In genomic region chr12:10362828-10363664, GRCh38 we compare ENCODE assay signal across 1 cellular context.
TF ChIP-seq lines count a peak whose summit lies in the region.

No MANE protein-coding gene starts in this region.

TF ChIP-seq in HEK293, 187 proteins besides CTCF, POLR2A, EP300 and RAD21 (continued from another document and continues in another):
- no peak for TF ChIP-seq ZNF280C (tag by site-specific recombination; IDR thresholded peaks at IDR 0.05)
- no peak for TF ChIP-seq HIC1 (tag by site-specific recombination; IDR thresholded peaks at IDR 0.05)
- TF ChIP-seq ZNF138 (tag by site-specific recombination; IDR thresholded peaks at IDR 0.05; ENCODE audit: borderline replicate concordance) = no peak
- TF ChIP-seq KLF17 (tag by site-specific recombination; IDR thresholded peaks at IDR 0.05) = no peak
- TF ChIP-seq ZNF354C (tag by site-specific recombination; IDR thresholded peaks at IDR 0.05; ENCODE audit: borderline replicate concordance, low read depth) = no peak
- TF ChIP-seq ZNF37A (tag by site-specific recombination; IDR thresholded peaks at IDR 0.05) = no peak
- TF ChIP-seq ZNF560 (tag by site-specific recombination; IDR thresholded peaks at IDR 0.05; ENCODE audit: borderline replicate concordance) = no peak
- TF ChIP-seq SCRT2 (tag by site-specific recombination; IDR thresholded peaks at IDR 0.05) = no peak
- no peak for TF ChIP-seq ZNF701 (tag by site-specific recombination; IDR thresholded peaks at IDR 0.05)
- TF ChIP-seq ZNF157 (tag by site-specific recombination; IDR thresholded peaks at IDR 0.05) = no peak
- no peak for TF ChIP-seq HOXA7 (CRISPR knock-in tag; IDR thresholded peaks at IDR 0.05; ENCODE audit: borderline replicate concordance)
- TF ChIP-seq ZNF148 (tag by site-specific recombination; IDR thresholded peaks at IDR 0.05; ENCODE audit: borderline replicate concordance) = no peak
- TF ChIP-seq ZNF596 (tag by site-specific recombination; IDR thresholded peaks at IDR 0.05) = no peak
- no peak for TF ChIP-seq GFI1B (tag by site-specific recombination; IDR thresholded peaks at IDR 0.05)
- no peak for TF ChIP-seq ZBTB48 (tag by site-specific recombination; IDR thresholded peaks at IDR 0.05)
- TF ChIP-seq ZNF692 (tag by site-specific recombination; IDR thresholded peaks at IDR 0.05) = no peak
- TF ChIP-seq ZNF184 (tag by site-specific recombination; IDR thresholded peaks at IDR 0.05) = no peak
- TF ChIP-seq BCL11A (tag by site-specific recombination; IDR thresholded peaks at IDR 0.05; ENCODE audit: low read depth) = no peak
- no peak for TF ChIP-seq ZFP37 (tag by site-specific recombination; IDR thresholded peaks at IDR 0.05)
- TF ChIP-seq ZNF2 (tag by site-specific recombination; IDR thresholded peaks at IDR 0.05) = no peak
- no peak for TF ChIP-seq ZNF501 (tag by site-specific recombination; IDR thresholded peaks at IDR 0.05)
- TF ChIP-seq ZNF658 (tag by site-specific recombination; IDR thresholded peaks at IDR 0.05) = no peak
- TF ChIP-seq ZNF302 (tag by site-specific recombination; IDR thresholded peaks at IDR 0.05; ENCODE audit: low read depth) = no peak
- no peak for TF ChIP-seq MYNN (tag by site-specific recombination; IDR thresholded peaks at IDR 0.05; ENCODE audit: borderline replicate concordance)
- no peak for TF ChIP-seq SETDB1 (IDR thresholded peaks at IDR 0.05; ENCODE audit: insufficient read length, low read length)
- 0 out of 2 replicates have a peak, but pooled peaks have one; percentile 40 for TF ChIP-seq PRDM1 (tag by site-specific recombination; IDR thresholded peaks at IDR 0.05)
- TF ChIP-seq ZNF580 (tag by site-specific recombination; IDR thresholded peaks at IDR 0.05) = no peak
- TF ChIP-seq ZNF155 (tag by site-specific recombination; IDR thresholded peaks at IDR 0.05) = no peak
- no peak for TF ChIP-seq ZNF707 (tag by site-specific recombination; IDR thresholded peaks at IDR 0.05)
- TF ChIP-seq ZNF704 (tag by site-specific recombination; IDR thresholded peaks at IDR 0.05) = no peak
- peak; percentile 87 for TF ChIP-seq PRDM6 (tag by site-specific recombination; IDR thresholded peaks at IDR 0.05)
- no peak for TF ChIP-seq GLIS2 (tag by site-specific recombination; IDR thresholded peaks at IDR 0.05)
- TF ChIP-seq ZNF623 (tag by site-specific recombination; IDR thresholded peaks at IDR 0.05) = no peak
- TF ChIP-seq ZNF571 (tag by site-specific recombination; IDR thresholded peaks at IDR 0.05) = no peak
- no peak for TF ChIP-seq KLF7 (tag by site-specific recombination; IDR thresholded peaks at IDR 0.05; ENCODE audit: borderline replicate concordance)
- no peak for TF ChIP-seq ZNF670 (tag by site-specific recombination; IDR thresholded peaks at IDR 0.05; ENCODE audit: low read depth)
- no peak for TF ChIP-seq ZNF639 (tag by site-specific recombination; IDR thresholded peaks at IDR 0.05)
- no peak for TF ChIP-seq ZSCAN18 (tag by site-specific recombination; IDR thresholded peaks at IDR 0.05)
- TF ChIP-seq ZBTB44 (tag by site-specific recombination; IDR thresholded peaks at IDR 0.05) = no peak
- peak; percentile 76; the same call in 1 of the 2 replicates for TF ChIP-seq ZXDB (tag by site-specific recombination; IDR thresholded peaks at IDR 0.05)
- 0 out of 2 replicates have a peak, but pooled peaks have one; percentile 23 for TF ChIP-seq ZBTB20 (tag by site-specific recombination; IDR thresholded peaks at IDR 0.05)
- TF ChIP-seq ZBTB49 (tag by site-specific recombination; IDR thresholded peaks at IDR 0.05; ENCODE audit: low read depth) = 0 out of 2 replicates have a peak, but pooled peaks have one; percentile 7
- TF ChIP-seq GLI4 (tag by site-specific recombination; IDR thresholded peaks at IDR 0.05) = no peak
